ENCODE assay signal across 8 cellular contexts in the genomic region with DNA sequence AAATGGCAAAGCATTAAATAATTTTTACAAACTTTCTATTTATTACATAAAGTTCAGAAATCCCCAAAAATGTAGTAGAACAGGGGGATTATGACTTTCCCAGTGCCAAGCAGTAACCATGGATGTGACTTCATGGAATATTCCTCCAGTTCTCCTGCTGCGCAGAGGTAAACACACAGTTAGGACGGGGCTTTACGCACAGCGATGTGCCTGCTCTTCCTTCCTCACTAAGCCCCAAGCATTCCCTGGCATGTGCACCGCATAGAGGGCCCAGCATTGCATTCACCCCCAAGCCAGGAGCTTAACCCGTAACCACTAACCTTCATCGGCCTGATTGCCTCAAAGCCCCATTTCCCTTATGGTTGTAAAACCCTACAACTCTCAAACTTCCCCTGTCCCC.
"Had no signal": no experiment of that assay in that cellular context is flagged by ENCODE, and none has a peak within 500 bp of the region (broad histone marks: within the 10 kb centered on the region; RNA-seq: fewer than 3 reads in every experiment).

No MANE protein-coding gene starts in this region.

- H3K27ac Mint-ChIP-seq: H9, IgD-negative memory B cell had no signal

- H3K4me3 Mint-ChIP-seq: H9, IgD-negative memory B cell had no signal

- H3K9ac ChIP-seq: KMS-11 had no signal

- ATAC-seq: HepG2 had no signal

- H3K27ac ChIP-seq: HL-60, KMS-11 had no signal

- H3K4me2 ChIP-seq: KMS-11 had no signal

- H3K36me3 Mint-ChIP-seq: IgD-negative memory B cell had no signal

- DNase-seq: GOT3, H9, HCEC 1CT, KBM-7 had no signal
